Comparison of ENCODE assay signal across 32 cellular contexts in the genomic region with DNA sequence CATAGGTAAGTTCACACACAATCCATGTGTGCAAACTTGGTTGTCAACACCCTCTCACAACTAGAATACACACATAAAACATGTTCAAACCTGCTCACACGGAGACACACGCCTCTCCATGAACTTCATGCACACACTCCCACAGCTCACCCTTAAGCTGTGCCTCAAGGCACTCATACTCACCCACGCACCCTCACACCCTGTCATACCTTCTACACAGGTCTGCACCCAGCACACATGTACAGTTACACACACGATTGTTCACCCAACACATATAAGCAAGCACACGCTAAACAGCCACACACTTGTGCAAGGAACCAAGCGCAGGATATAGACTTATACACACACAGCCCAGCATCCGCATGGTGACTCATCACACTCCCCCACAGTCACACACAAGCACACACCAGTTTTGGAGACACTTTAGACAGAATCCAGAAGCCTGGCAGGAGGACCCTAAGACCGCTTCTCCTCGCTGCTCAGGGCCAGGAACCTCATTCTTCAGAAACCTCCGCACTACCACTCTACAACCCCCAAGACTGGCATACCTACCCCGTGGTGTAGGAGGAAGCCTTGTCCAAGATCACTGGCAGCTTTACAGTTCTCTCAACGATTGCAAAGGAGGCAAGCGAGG.
"Had no signal": no experiment of that assay in that cellular context is flagged by ENCODE, and none has a peak within 500 bp of the region (broad histone marks: within the 10 kb centered on the region; RNA-seq: fewer than 3 reads in every experiment).

No MANE protein-coding gene starts in this region.

- ATAC-seq: activated CD8-positive, alpha-beta memory T cell treated with anti-CD3 and anti-CD28 coated beads, Interleukin-2, amount 10 ng/mL, durations not matched to agents 7 days and 5 days; activated naive CD4-positive, alpha-beta T cell treated with anti-CD3 and anti-CD28 coated beads, Interleukin-2, amount 50 U/mL, for 72 hours; activated naive CD8-positive, alpha-beta T cell treated with anti-CD3 and anti-CD28 coated beads, Interleukin-2, amount 50 U/mL, for 24 hours; body of pancreas; Panc1; SK-N-SH treated with all-trans-retinoic acid at 6 μM for 48 hours; WTC11 had no signal

- H3K36me3 ChIP-seq: ascending aorta, SJSA1 had no signal

- H3K4me3 Mint-ChIP-seq: activated CD4-positive, alpha-beta T cell treated with anti-CD3 and anti-CD28 coated beads, Interleukin-2, amount 10 ng/mL, durations not matched to agents 24 days and 14 days; activated CD8-positive, alpha-beta memory T cell treated with anti-CD3 and anti-CD28 coated beads, Interleukin-2, amount 10 ng/mL, durations not matched to agents 7 days and 5 days; activated naive CD8-positive, alpha-beta T cell treated with anti-CD3 and anti-CD28 coated beads, Interleukin-2, amount 50 U/mL, for 24 hours; activated T-cell treated with anti-CD3 and anti-CD28 coated beads, Interleukin-2, amount 50 U/mL, for 24 hours; activated T-helper 1 cell treated with anti-CD3 and anti-CD28 coated beads, Interleukin-12 subunit alpha, Interleukin-12 subunit beta, Interleukin-2, Interleukin-4 antibody, amounts not matched to agents 30 ng/mL and 10 ng/mL and 1 ng/mL, durations not matched to agents 14 hours and 24 hours and 36 hours; T-helper 2 cell treated with Interferon-gamma antibody and Interleukin-4, amounts not matched to agents 5 μg/mL and 100 μg/mL, for 36 hours; WTC11 had no signal

- H3K4me1 Mint-ChIP-seq: activated CD4-positive, alpha-beta T cell treated with anti-CD3 and anti-CD28 coated beads, Interleukin-2, amount 10 ng/mL, durations not matched to agents 24 days and 14 days; activated CD8-positive, alpha-beta memory T cell treated with anti-CD3 and anti-CD28 coated beads, Interleukin-2, amount 10 ng/mL, durations not matched to agents 7 days and 5 days; activated naive CD8-positive, alpha-beta T cell treated with anti-CD3 and anti-CD28 coated beads, Interleukin-2, amount 50 U/mL, for 24 hours had no signal

- H3K36me3 Mint-ChIP-seq: activated CD8-positive, alpha-beta memory T cell treated with anti-CD3 and anti-CD28 coated beads, Interleukin-2, amount 10 ng/mL, durations not matched to agents 7 days and 5 days; activated naive CD4-positive, alpha-beta T cell treated with anti-CD3 and anti-CD28 coated beads, Interleukin-2, amount 50 U/mL, for 72 hours had no signal

- H3K4me1 ChIP-seq: ascending aorta, body of pancreas, SJSA1 had no signal

- H3K9me3 Mint-ChIP-seq: activated CD4-positive, alpha-beta T cell treated with anti-CD3 and anti-CD28 coated beads, Interleukin-2, amount 10 ng/mL, durations not matched to agents 24 days and 14 days; activated naive CD4-positive, alpha-beta T cell treated with anti-CD3 and anti-CD28 coated beads, Interleukin-2, amount 50 U/mL, for 72 hours; activated T-helper 1 cell treated with anti-CD3 and anti-CD28 coated beads, Interleukin-12 subunit alpha, Interleukin-12 subunit beta, Interleukin-2, Interleukin-4 antibody, amounts not matched to agents 30 ng/mL and 10 ng/mL and 1 ng/mL, durations not matched to agents 14 hours and 24 hours and 36 hours; T-helper 2 cell treated with Interferon-gamma antibody and Interleukin-4, amounts not matched to agents 5 μg/mL and 100 μg/mL, for 36 hours had no signal

- H3K27ac ChIP-seq: ascending aorta, body of pancreas, SJSA1 had no signal

- H3K27me3 ChIP-seq: ascending aorta, body of pancreas, SJSA1 had no signal

- H3K4me3 ChIP-seq: ascending aorta, body of pancreas, SJSA1 had no signal

- H3K27ac Mint-ChIP-seq: activated CD4-positive, alpha-beta T cell treated with anti-CD3 and anti-CD28 coated beads, Interleukin-2, amount 10 ng/mL, durations not matched to agents 24 days and 14 days; activated CD8-positive, alpha-beta memory T cell treated with anti-CD3 and anti-CD28 coated beads, Interleukin-2, amount 10 ng/mL, durations not matched to agents 7 days and 5 days; activated naive CD4-positive, alpha-beta T cell treated with anti-CD3 and anti-CD28 coated beads, Interleukin-2, amount 50 U/mL, for 72 hours; activated naive CD8-positive, alpha-beta T cell treated with anti-CD3 and anti-CD28 coated beads, Interleukin-2, amount 50 U/mL, for 24 hours; activated T-cell treated with anti-CD3 and anti-CD28 coated beads, Interleukin-2, amount 50 U/mL, for 24 hours; activated T-helper 1 cell treated with anti-CD3 and anti-CD28 coated beads, Interleukin-12 subunit alpha, Interleukin-12 subunit beta, Interleukin-2, Interleukin-4 antibody, amounts not matched to agents 30 ng/mL and 10 ng/mL and 1 ng/mL, durations not matched to agents 14 hours and 24 hours and 36 hours; T-helper 2 cell treated with Interferon-gamma antibody and Interleukin-4, amounts not matched to agents 5 μg/mL and 100 μg/mL, for 36 hours; WTC11 had no signal

- H3K9me3 ChIP-seq: body of pancreas, SJSA1 had no signal

- DNase-seq: activated CD4-positive, alpha-beta T cell treated with anti-CD3 and anti-CD28 coated beads for 1 hour; activated CD4-positive, alpha-beta T cell treated with anti-CD3 and anti-CD28 coated beads, Interleukin-2, amount 10 ng/mL, durations not matched to agents 24 days and 14 days; activated CD4-positive, alpha-beta T cell treated with anti-CD3 and anti-CD28 coated beads, Interleukin-2, amount 50 U/mL, for 48 hours; activated CD8-positive, alpha-beta memory T cell treated with anti-CD3 and anti-CD28 coated beads, Interleukin-2, amount 10 ng/mL, durations not matched to agents 7 days and 5 days; activated effector memory CD4-positive, alpha-beta T cell treated with Interleukin-2 at 50 U/mL for 16 hours; activated naive CD4-positive, alpha-beta T cell treated with Interleukin-2 at 50 U/mL for 16 hours; activated naive CD8-positive, alpha-beta T cell treated with anti-CD3 and anti-CD28 coated beads, Interleukin-2, amount 50 U/mL, for 24 hours; activated T-cell treated with anti-CD3 and anti-CD28 coated beads, Interleukin-2, amount 50 U/mL, for 24 hours; amniotic stem cell; body of pancreas; IMR-90; KG1; NCI-H1092 treated with DMSO at 0.1 percent for 48 hours; NCI-H1417 treated with DMSO at 0.1 percent for 48 hours; NCI-H1694; NCI-H2029; NCI-H2107; NCI-H2171 treated with DMSO at 0.1 percent for 48 hours; NCI-H226; NCI-H526; NCI-H82; OCI-M1; SHP77; SW 1271 had no signal
